ENCODE assay signal across 14 cellular contexts in genomic region chr6:32244270-32244669, GRCh38. TPM values are rescaled to one million over a fixed set of nuclear protein-coding genes. Genes with fewer than 3 reads are reported as not detected.
DNase-seq lines count a peak whose midpoint lies in the region; ATAC-seq and TF ChIP-seq lines count a peak whose summit lies in the region.
"Had no signal": no experiment of that assay in that cellular context is flagged by ENCODE, and none has a peak within 500 bp of the region (broad histone marks: within the 10 kb centered on the region; RNA-seq: fewer than 3 reads in every experiment).

No MANE protein-coding gene starts in this region.

- H3K9me3 Mint-ChIP-seq in HFFc6: peaks cover under 1% of the 10 kb centered on the region; the same call in 1 of the 2 replicates
- H3K9me3 Mint-ChIP-seq: activated B cell treated with CpG ODN at 0.5 μM for 24 hours, neural crest cell had no signal

- no peak for TF ChIP-seq POLR2A in testis (IDR thresholded peaks at IDR 0.05)
- no peak for TF ChIP-seq POLR2A in erythroblast (IDR thresholded peaks at IDR 0.05; ENCODE audit: low read length)

- H3K27ac Mint-ChIP-seq in HFFc6: no peak overlapping the region

- H3K27ac ChIP-seq in coronary artery (peak overlapping the region in 1 of 2 donors; percentile 20), left lung (peak overlapping the region; percentile 27 to 64), testis (peak overlapping the region in 1 of 2 donors; percentile 66)

- H3K27me3 ChIP-seq in left lung (no peaks in the 10 kb centered on the region), testis (no peaks in the 10 kb centered on the region)
- H3K27me3 ChIP-seq: dorsolateral prefrontal cortex had no signal

- peaks cover 0 to 10% of the 10 kb centered on the region in 2 donors for H3K4me1 ChIP-seq in left lung
- peaks cover 5% of the 10 kb centered on the region for H3K4me1 ChIP-seq in testis

- H3K4me3 ChIP-seq in coronary artery: peak overlapping the region; percentile 39
- no peak overlapping the region for H3K4me3 ChIP-seq in left lung
- H3K4me3 ChIP-seq in testis: no peak overlapping the region

- H3K9me3 ChIP-seq in left lung (no peaks in the 10 kb centered on the region), testis (no peaks in the 10 kb centered on the region)

- H3K36me3 Mint-ChIP-seq in HFFc6 (ENCODE audit: low read depth): no peaks in the 10 kb centered on the region
- H3K36me3 Mint-ChIP-seq: CD4-positive, CD25-positive, alpha-beta regulatory T cell had no signal

- DNase-seq in HFFc6: no peak
- DNase-seq in coronary artery (ENCODE audit: low spot score): no peak
- no peak for DNase-seq in left lung
- peak; percentile 61 for DNase-seq in testis
- DNase-seq in NK-92 treated with Interleukin-12 subunit alpha and Interleukin-12 subunit beta, amount 100 ng/mL, for 24 hours (lab: John Stamatoyannopoulos, UW): no peak
- no peak for DNase-seq in erythroblast (lab: John Stamatoyannopoulos, UW)
- DNase-seq: NCI-H1436 treated with DMSO at 0.1 percent for 48 hours, SIG-M5 had no signal

- peaks cover 10% of the 10 kb centered on the region for H3K4me1 Mint-ChIP-seq in HFFc6 (ENCODE audit: low read depth)

- intact Hi-C loops in left lung (cut with DNase I) (loop anchor here in 1 of 2 donors (5.0 to 10.0 kb wide), 2 partner anchors 127 to 171 kb away; no protein-coding TSS in a partner anchor), testis (cut with DNase I; ENCODE audit: low total_unique reads) (loop anchor here (10.0 kb wide), 1 partner anchor 171 kb away; no protein-coding TSS in a partner anchor)

- peaks cover 19% of the 10 kb centered on the region for H3K27me3 Mint-ChIP-seq in HFFc6 (ENCODE audit: insufficient read depth)
- H3K27me3 Mint-ChIP-seq: activated B cell treated with CpG ODN at 0.5 μM for 24 hours had no signal

- H3K4me3 Mint-ChIP-seq in HFFc6: peak overlapping the region; percentile 75; the same call in 1 of the 2 replicates
- H3K4me3 Mint-ChIP-seq: neural crest cell had no signal

- TF ChIP-seq CTCF in HFFc6 (IDR thresholded peaks at IDR 0.05) (no peak), coronary artery (IDR thresholded peaks at IDR 0.05) (no peak), left lung (IDR thresholded peaks at IDR 0.05) (no peak), testis (IDR thresholded peaks at IDR 0.05) (peak in 1 of 3 experiments; percentile 5)

- 62 to 69% methylated on average over 4 of the region's 4 CpGs for WGBS in testis, 2 donors

- ATAC-seq in left lung (peak; percentile 53), HG02938 (IDR thresholded peaks at IDR 0.05; ENCODE audit: unreplicated experiment) (no peak), HG03135 (IDR thresholded peaks at IDR 0.05; ENCODE audit: unreplicated experiment) (no peak)

- H3K36me3 ChIP-seq in left lung (no peaks in the 10 kb centered on the region), testis (ENCODE audit: low read depth, missing control alignments) (no peaks in the 10 kb centered on the region)

RNA-seq across cellular contexts. Expression of gene NOTCH4, which starts 20.4 kb away (rescaled TPM):
- under 1 TPM; 0.29 to 0.68 (median 0.48) TPM for total RNA-seq in HFFc6 (2021; fragmentation: NEBNext Ultra II Directional; extraction: Animal tissue kit (Norgen Biotek cat#: 25700))
- 10 to 100 TPM; 37.0 to 58.4 TPM for total RNA-seq in left lung
- 10 to 100 TPM; 15.2 to 26.9 TPM for total RNA-seq in testis
- polyA plus RNA-seq in testis (ENCODE audit: insufficient read depth, low read depth, low replicate concordance): 12.4 TPM

RNA-seq across cellular contexts. Expression of gene GPSM3, which starts 51.8 kb away (rescaled TPM):
- 10 to 100 TPM in 1 of 6 experiments, 1 to 10 TPM in 5; 4.0 to 10.1 (median 7.6) TPM for total RNA-seq in HFFc6 (2021; fragmentation: NEBNext Ultra II Directional; extraction: Animal tissue kit (Norgen Biotek cat#: 25700))
- total RNA-seq in left lung (10 to 100 TPM; 24.4 to 81.7 TPM), testis (1 to 10 TPM; 5.4 to 7.7 TPM)
- 11.3 TPM for polyA plus RNA-seq in testis (ENCODE audit: insufficient read depth, low read depth, low replicate concordance)

RNA-seq across cellular contexts. Expression of gene PBX2, which starts 54.3 kb away (rescaled TPM):
- 10 to 100 TPM; 50.7 to 61.4 (median 56.2) TPM for total RNA-seq in HFFc6 (2021; fragmentation: NEBNext Ultra II Directional; extraction: Animal tissue kit (Norgen Biotek cat#: 25700))
- total RNA-seq in left lung (10 to 100 TPM; 91.0 to 99.1 TPM), testis (100 to 1,000 TPM in 1 of 2 donors, 10 to 100 TPM in 1; 97.9 to 111 TPM)
- polyA plus RNA-seq in testis (ENCODE audit: insufficient read depth, low read depth, low replicate concordance): 65.0 TPM

Comparison
In these comparisons a context has a peak if more than half of its experiments do, and no peak if none do; other contexts are left out.
1. RNA of gene NOTCH4, which starts 20.4 kb away (total RNA-seq): 37.0 to 58.4 TPM in left lung and 15.2 to 26.9 TPM in testis; 0.29 to 0.68 TPM in HFFc6; every median in the first group is over 4 times any median in the second.